1 cellular context compared by ENCODE assay signal in the genomic region with DNA sequence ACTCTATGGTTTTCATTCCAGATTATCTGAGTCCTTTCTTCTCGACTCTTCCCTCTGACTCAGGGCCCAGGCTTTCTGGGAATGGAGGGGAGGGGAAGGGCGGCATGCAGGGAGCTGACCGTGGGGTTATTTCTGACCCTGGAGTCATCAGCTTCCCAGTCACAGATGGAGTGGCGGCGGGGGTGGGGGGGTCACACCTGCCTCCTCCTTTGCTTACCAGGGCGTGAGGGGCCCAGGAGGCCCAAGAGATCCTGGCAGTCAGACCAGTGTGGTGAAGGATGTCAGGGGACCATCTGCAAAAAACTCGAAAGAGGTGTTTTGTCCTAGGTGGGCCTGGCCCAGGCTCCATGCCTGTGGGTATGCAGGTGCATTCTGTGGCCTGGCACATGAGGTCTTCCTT.
TF ChIP-seq lines count a peak whose summit lies in the region.

No MANE protein-coding gene starts in this region.

TF ChIP-seq in K562, 482 proteins besides CTCF, POLR2A, EP300 and RAD21:
- TF ChIP-seq, protein P1, sequence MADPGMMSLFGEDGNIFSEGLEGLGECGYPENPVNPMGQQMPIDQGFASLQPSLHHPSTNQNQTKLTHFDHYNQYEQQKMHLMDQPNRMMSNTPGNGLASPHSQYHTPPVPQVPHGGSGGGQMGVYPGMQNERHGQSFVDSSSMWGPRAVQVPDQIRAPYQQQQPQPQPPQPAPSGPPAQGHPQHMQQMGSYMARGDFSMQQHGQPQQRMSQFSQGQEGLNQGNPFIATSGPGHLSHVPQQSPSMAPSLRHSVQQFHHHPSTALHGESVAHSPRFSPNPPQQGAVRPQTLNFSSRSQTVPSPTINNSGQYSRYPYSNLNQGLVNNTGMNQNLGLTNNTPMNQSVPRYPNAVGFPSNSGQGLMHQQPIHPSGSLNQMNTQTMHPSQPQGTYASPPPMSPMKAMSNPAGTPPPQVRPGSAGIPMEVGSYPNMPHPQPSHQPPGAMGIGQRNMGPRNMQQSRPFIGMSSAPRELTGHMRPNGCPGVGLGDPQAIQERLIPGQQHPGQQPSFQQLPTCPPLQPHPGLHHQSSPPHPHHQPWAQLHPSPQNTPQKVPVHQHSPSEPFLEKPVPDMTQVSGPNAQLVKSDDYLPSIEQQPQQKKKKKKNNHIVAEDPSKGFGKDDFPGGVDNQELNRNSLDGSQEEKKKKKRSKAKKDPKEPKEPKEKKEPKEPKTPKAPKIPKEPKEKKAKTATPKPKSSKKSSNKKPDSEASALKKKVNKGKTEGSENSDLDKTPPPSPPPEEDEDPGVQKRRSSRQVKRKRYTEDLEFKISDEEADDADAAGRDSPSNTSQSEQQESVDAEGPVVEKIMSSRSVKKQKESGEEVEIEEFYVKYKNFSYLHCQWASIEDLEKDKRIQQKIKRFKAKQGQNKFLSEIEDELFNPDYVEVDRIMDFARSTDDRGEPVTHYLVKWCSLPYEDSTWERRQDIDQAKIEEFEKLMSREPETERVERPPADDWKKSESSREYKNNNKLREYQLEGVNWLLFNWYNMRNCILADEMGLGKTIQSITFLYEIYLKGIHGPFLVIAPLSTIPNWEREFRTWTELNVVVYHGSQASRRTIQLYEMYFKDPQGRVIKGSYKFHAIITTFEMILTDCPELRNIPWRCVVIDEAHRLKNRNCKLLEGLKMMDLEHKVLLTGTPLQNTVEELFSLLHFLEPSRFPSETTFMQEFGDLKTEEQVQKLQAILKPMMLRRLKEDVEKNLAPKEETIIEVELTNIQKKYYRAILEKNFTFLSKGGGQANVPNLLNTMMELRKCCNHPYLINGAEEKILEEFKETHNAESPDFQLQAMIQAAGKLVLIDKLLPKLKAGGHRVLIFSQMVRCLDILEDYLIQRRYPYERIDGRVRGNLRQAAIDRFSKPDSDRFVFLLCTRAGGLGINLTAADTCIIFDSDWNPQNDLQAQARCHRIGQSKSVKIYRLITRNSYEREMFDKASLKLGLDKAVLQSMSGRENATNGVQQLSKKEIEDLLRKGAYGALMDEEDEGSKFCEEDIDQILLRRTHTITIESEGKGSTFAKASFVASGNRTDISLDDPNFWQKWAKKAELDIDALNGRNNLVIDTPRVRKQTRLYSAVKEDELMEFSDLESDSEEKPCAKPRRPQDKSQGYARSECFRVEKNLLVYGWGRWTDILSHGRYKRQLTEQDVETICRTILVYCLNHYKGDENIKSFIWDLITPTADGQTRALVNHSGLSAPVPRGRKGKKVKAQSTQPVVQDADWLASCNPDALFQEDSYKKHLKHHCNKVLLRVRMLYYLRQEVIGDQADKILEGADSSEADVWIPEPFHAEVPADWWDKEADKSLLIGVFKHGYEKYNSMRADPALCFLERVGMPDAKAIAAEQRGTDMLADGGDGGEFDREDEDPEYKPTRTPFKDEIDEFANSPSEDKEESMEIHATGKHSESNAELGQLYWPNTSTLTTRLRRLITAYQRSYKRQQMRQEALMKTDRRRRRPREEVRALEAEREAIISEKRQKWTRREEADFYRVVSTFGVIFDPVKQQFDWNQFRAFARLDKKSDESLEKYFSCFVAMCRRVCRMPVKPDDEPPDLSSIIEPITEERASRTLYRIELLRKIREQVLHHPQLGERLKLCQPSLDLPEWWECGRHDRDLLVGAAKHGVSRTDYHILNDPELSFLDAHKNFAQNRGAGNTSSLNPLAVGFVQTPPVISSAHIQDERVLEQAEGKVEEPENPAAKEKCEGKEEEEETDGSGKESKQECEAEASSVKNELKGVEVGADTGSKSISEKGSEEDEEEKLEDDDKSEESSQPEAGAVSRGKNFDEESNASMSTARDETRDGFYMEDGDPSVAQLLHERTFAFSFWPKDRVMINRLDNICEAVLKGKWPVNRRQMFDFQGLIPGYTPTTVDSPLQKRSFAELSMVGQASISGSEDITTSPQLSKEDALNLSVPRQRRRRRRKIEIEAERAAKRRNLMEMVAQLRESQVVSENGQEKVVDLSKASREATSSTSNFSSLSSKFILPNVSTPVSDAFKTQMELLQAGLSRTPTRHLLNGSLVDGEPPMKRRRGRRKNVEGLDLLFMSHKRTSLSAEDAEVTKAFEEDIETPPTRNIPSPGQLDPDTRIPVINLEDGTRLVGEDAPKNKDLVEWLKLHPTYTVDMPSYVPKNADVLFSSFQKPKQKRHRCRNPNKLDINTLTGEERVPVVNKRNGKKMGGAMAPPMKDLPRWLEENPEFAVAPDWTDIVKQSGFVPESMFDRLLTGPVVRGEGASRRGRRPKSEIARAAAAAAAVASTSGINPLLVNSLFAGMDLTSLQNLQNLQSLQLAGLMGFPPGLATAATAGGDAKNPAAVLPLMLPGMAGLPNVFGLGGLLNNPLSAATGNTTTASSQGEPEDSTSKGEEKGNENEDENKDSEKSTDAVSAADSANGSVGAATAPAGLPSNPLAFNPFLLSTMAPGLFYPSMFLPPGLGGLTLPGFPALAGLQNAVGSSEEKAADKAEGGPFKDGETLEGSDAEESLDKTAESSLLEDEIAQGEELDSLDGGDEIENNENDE (IDR thresholded peaks at IDR 0.05; ENCODE audit: low read depth, low read length), result no peak
- TF ChIP-seq, protein P2, sequence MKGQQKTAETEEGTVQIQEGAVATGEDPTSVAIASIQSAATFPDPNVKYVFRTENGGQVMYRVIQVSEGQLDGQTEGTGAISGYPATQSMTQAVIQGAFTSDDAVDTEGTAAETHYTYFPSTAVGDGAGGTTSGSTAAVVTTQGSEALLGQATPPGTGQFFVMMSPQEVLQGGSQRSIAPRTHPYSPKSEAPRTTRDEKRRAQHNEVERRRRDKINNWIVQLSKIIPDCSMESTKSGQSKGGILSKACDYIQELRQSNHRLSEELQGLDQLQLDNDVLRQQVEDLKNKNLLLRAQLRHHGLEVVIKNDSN (CRISPR knock-in tag; IDR thresholded peaks at IDR 0.05), result 0 out of 2 replicates have a peak, but pooled peaks have one; percentile 11
- TF ChIP-seq, protein P3, sequence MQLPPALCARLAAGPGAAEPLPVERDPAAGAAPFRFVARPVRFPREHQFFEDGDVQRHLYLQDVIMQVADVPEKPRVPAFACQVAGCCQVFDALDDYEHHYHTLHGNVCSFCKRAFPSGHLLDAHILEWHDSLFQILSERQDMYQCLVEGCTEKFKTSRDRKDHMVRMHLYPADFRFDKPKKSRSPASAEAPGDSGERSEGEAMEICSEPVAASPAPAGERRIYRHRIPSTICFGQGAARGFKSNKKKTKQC (CRISPR knock-in tag; IDR thresholded peaks at IDR 0.05), result no peak
- TF ChIP-seq, protein P4, sequence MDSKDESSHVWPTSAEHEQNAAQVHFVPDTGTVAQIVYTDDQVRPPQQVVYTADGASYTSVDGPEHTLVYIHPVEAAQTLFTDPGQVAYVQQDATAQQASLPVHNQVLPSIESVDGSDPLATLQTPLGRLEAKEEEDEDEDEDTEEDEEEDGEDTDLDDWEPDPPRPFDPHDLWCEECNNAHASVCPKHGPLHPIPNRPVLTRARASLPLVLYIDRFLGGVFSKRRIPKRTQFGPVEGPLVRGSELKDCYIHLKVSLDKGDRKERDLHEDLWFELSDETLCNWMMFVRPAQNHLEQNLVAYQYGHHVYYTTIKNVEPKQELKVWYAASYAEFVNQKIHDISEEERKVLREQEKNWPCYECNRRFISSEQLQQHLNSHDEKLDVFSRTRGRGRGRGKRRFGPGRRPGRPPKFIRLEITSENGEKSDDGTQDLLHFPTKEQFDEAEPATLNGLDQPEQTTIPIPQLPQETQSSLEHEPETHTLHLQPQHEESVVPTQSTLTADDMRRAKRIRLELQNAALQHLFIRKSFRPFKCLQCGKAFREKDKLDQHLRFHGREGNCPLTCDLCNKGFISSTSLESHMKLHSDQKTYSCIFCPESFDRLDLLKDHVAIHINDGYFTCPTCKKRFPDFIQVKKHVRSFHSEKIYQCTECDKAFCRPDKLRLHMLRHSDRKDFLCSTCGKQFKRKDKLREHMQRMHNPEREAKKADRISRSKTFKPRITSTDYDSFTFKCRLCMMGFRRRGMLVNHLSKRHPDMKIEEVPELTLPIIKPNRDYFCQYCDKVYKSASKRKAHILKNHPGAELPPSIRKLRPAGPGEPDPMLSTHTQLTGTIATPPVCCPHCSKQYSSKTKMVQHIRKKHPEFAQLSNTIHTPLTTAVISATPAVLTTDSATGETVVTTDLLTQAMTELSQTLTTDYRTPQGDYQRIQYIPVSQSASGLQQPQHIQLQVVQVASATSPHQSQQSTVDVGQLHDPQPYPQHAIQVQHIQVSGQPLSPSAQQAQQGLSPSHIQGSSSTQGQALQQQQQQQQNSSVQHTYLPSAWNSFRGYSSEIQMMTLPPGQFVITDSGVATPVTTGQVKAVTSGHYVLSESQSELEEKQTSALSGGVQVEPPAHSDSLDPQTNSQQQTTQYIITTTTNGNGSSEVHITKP (IDR thresholded peaks at IDR 0.05; ENCODE audit: partially characterized antibody), result no peak
- TF ChIP-seq SMARCE1 (IDR thresholded peaks at IDR 0.05) (no peak), MCM5 (IDR thresholded peaks at IDR 0.05; ENCODE audit: low read depth) (no peak), MIER1 (IDR thresholded peaks at IDR 0.05; ENCODE audit: low read depth) (no peak), HOXB6 (CRISPR knock-in tag; IDR thresholded peaks at IDR 0.05; ENCODE audit: borderline replicate concordance) (no peak)
- TF ChIP-seq, protein P5, sequence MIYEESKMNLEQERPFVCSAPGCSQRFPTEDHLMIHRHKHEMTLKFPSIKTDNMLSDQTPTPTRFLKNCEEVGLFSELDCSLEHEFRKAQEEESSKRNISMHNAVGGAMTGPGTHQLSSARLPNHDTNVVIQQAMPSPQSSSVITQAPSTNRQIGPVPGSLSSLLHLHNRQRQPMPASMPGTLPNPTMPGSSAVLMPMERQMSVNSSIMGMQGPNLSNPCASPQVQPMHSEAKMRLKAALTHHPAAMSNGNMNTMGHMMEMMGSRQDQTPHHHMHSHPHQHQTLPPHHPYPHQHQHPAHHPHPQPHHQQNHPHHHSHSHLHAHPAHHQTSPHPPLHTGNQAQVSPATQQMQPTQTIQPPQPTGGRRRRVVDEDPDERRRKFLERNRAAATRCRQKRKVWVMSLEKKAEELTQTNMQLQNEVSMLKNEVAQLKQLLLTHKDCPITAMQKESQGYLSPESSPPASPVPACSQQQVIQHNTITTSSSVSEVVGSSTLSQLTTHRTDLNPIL (CRISPR knock-in tag; IDR thresholded peaks at IDR 0.05), result no peak
